Comparison of ENCODE assay signal across 8 cellular contexts in the genomic region with DNA sequence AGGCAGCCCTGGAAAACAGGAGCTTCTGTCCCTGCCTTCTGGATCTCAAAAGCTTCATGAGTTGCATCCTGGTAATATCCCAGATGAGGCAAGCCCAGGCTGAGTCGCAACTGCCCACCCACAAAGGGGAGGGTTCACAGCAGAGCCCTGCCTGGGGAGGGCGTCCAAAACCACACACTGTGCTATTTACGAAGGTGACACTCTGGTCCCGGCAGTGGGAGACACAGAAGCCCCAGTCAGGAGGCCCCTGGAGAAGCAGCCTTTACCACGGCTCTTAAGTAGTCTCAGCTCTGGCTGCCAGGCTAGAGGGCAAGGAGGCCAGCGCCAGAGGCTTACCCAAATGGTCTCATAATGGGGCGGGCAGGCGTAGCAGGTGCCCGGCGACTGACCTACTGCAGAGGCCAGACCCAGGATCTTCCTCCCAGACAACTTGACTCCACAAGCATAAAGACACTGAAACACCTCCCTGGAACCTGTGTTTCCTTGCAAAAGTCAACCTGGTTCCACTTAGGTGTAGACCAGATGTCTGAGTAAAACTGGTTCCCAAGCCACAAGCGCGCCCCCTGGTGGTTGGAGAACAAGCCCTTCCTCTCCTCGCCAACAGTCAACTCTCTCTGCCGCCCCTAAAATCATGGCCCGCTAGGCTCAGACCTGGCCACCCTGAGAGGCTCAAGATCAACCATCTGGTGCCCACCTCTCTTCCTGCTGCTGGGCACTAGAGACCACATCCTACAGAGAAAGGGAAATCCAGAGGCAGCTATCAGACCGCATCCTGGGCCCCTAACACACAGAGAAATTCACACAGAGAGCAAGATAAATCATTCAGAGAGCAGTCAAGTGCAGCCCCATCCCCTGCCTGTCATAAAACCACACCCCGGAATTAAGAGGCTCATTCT. TPM values are rescaled to one million over a fixed set of nuclear protein-coding genes. Genes with fewer than 3 reads are reported as not detected.
DNase-seq lines count a peak whose midpoint lies in the region; TF ChIP-seq lines count a peak whose summit lies in the region.

No MANE protein-coding gene starts in this region.

- no peak overlapping the region for H3K4me3 ChIP-seq in KMS-11 (IDR thresholded peaks at IDR 0.05; ENCODE audit: insufficient read depth, low read depth, low read length)
- H3K4me3 ChIP-seq in iPS-15b (ENCODE audit: low read depth, low read length), result peak overlapping the region; percentile 78
- peak overlapping the region in 2 of 3 donors; percentile 20 to 29 for H3K4me3 ChIP-seq in skeletal muscle tissue (ENCODE audit: low read length in 3 of 3)

- H4K20me1 ChIP-seq in KMS-11 (ENCODE audit: insufficient read depth), result no peaks in the 10 kb centered on the region

- no peak overlapping the region for H2AFZ ChIP-seq in KMS-11 (ENCODE audit: low read depth)

- peaks cover 15% of the 10 kb centered on the region; the same call in 1 of the 2 replicates for H3K79me2 ChIP-seq in KMS-11 (ENCODE audit: insufficient read depth, low read depth)

- H3K36me3 ChIP-seq in KMS-11 (ENCODE audit: insufficient read depth), result no peaks in the 10 kb centered on the region
- H3K36me3 ChIP-seq in iPS-15b (ENCODE audit: control insufficient read depth, insufficient read depth, low read length), result peaks cover 31% of the 10 kb centered on the region
- H3K36me3 ChIP-seq in skeletal muscle tissue (ENCODE audit: control insufficient read depth in 3 of 3, insufficient read depth in 3 of 3, low read length in 3 of 3), result peaks cover 0 to 2% (median 2%) of the 10 kb centered on the region in 3 donors

- H3K27ac ChIP-seq in KMS-11 (no peak overlapping the region), skeletal muscle tissue (ENCODE audit: low read depth, low read length) (no peak overlapping the region)

- DNase-seq in NCI-H1436 (lab: John Stamatoyannopoulos, UW) (peak; percentile 36), NCI-H1436 treated with DMSO at 0.1 percent for 48 hours (lab: John Stamatoyannopoulos, UW) (no peak), T-helper 1 cell (peak; percentile 72 to 93 (median 82)), anterior cingulate cortex (lab: John Stamatoyannopoulos, UW) (peak in 54 of 58 donors; percentile 20 to 89 (median 56)), HPDE6-E6E7 (ENCODE audit: extremely low spot score) (no peak)

- H3K27me3 ChIP-seq in KMS-11 (ENCODE audit: insufficient read depth, low read depth) (no peaks in the 10 kb centered on the region), iPS-15b (ENCODE audit: control insufficient read depth, insufficient read depth, low read length) (no peaks in the 10 kb centered on the region), skeletal muscle tissue (ENCODE audit: control insufficient read depth in 3 of 3, insufficient read depth in 3 of 3, low read length in 3 of 3) (no peaks in the 10 kb centered on the region)

- H3K4me1 ChIP-seq in KMS-11 (ENCODE audit: low read depth, poor library complexity, severe bottlenecking), result peaks cover 15% of the 10 kb centered on the region
- H3K4me1 ChIP-seq in iPS-15b (ENCODE audit: control insufficient read depth, insufficient read depth, low read length), result peaks cover 23% of the 10 kb centered on the region
- H3K4me1 ChIP-seq in skeletal muscle tissue (ENCODE audit: control insufficient read depth in 3 of 3, insufficient read depth in 3 of 3, low read length in 3 of 3), result peaks cover 20 to 45% (median 25%) of the 10 kb centered on the region in 3 donors

- TF ChIP-seq CTCF in KMS-11 (conservative IDR thresholded peaks at IDR 0.05; ENCODE audit: low read depth, low read length), result peak; percentile 92

- H3K9me3 ChIP-seq in iPS-15b (ENCODE audit: control insufficient read depth, insufficient read depth, low read length), result no peaks in the 10 kb centered on the region
- H3K9me3 ChIP-seq in skeletal muscle tissue (ENCODE audit: control insufficient read depth in 3 of 3, low read length in 3 of 3), result no peaks in the 10 kb centered on the region

- no peak overlapping the region for H3K4me2 ChIP-seq in KMS-11

- no peak overlapping the region for H3K9ac ChIP-seq in KMS-11
- H3K9ac ChIP-seq in iPS-15b (ENCODE audit: low read depth, low read length), result no peak overlapping the region
- H3K9ac ChIP-seq in skeletal muscle tissue (ENCODE audit: low read depth in 1 of 3, low read length in 3 of 3), result peak overlapping the region in 2 of 3 donors; percentile 54 to 74

RNA-seq across cellular contexts. Expression of gene AXIN2, which starts 5.2 kb away (rescaled TPM):
- 19.8 TPM for total RNA-seq in skeletal muscle tissue

Comparison
In these comparisons a context has a peak if more than half of its experiments do, and no peak if none do; other contexts are left out.
1. DNase-seq: peak in NCI-H1436 (single experiment), T-helper 1 cell (5 of 5) and anterior cingulate cortex (54 of 58); none in NCI-H1436 treated with DMSO at 0.1 percent for 48 hours (single experiment) and HPDE6-E6E7 (single experiment).
2. H3K9ac ChIP-seq: peak in skeletal muscle tissue (2 of 3); none in KMS-11 (single experiment) and iPS-15b (single experiment).